15 cellular contexts compared by ENCODE assay signal in the genomic region with DNA sequence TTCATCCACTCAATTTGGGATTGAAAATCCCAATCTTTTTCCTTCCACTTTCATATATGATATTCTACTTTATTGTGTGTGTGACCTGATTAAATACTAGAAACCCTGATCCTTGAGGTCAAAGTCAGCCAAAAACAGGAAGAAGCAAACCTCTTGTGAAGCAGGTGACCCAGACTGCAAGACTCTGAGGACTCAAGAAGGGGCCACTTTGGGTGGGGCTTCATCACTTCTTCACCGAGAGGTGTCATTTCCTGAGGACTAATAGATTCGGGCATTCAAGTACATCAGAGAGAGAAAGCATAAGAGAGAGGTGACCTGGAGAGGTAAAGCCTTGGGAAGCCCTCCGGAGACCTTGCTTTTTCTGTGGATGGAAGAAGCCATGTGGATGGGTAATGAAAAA.
DNase-seq lines count a peak whose midpoint lies in the region; ATAC-seq and TF ChIP-seq lines count a peak whose summit lies in the region.
"Had no signal": no experiment of that assay in that cellular context is flagged by ENCODE, and none has a peak within 500 bp of the region (broad histone marks: within the 10 kb centered on the region; RNA-seq: fewer than 3 reads in every experiment).

No MANE protein-coding gene starts in this region.

- no peaks in the 10 kb centered on the region for H3K27me3 ChIP-seq in CD8-positive, alpha-beta T cell (ENCODE audit: insufficient read depth, low read length)
- H3K27me3 ChIP-seq in effector memory CD4-positive, alpha-beta T cell (replicated peaks; ENCODE audit: control insufficient read depth, insufficient read depth, low read length, poor library complexity, severe bottlenecking), result no peaks in the 10 kb centered on the region
- H3K27me3 ChIP-seq: BE2C had no signal

- DNase-seq in CD8-positive, alpha-beta T cell, result peak in 5 of 7 experiments; percentile 6 to 37 (median 17)
- DNase-seq in GM12865 (ENCODE audit: low read depth), result peak; percentile 8
- DNase-seq in immature natural killer cell, result peak; percentile 88 to 89 (median 88)
- peak; percentile 3 for DNase-seq in stimulated activated CD8-positive, alpha-beta memory T cell treated with anti-CD3 and anti-CD28 coated beads, Interleukin-12 subunit alpha, Interleukin-12 subunit beta, amount 100 ng/mL, for 4 hours (ENCODE audit: low read depth)
- DNase-seq in effector memory CD4-positive, alpha-beta T cell, result no peak
- DNase-seq in SHP77 treated with DMSO at 0.1 percent for 48 hours (lab: John Stamatoyannopoulos, UW), result no peak
- DNase-seq: BE2C, Caco-2, DMS53, GF-D8, IMR-90 had no signal

- no peak overlapping the region for H3K4me3 Mint-ChIP-seq in CD8-positive, alpha-beta T cell
- peak overlapping the region; percentile 68 to 76 (median 73) for H3K4me3 Mint-ChIP-seq in immature natural killer cell
- H3K4me3 Mint-ChIP-seq: CD4-positive, alpha-beta memory T cell had no signal

- intact Hi-C loops in CD8-positive, alpha-beta T cell (cut with DNase I, micrococcal nuclease), result no loop called here

- H3K9me3 ChIP-seq in CD8-positive, alpha-beta T cell (ENCODE audit: low read length), result no peaks in the 10 kb centered on the region
- no peaks in the 10 kb centered on the region for H3K9me3 ChIP-seq in effector memory CD4-positive, alpha-beta T cell (ENCODE audit: control insufficient read depth, low read length)
- H3K9me3 ChIP-seq: BE2C, Caco-2 had no signal

- peaks cover 5% of the 10 kb centered on the region for H3K9me3 Mint-ChIP-seq in CD8-positive, alpha-beta T cell
- no peaks in the 10 kb centered on the region for H3K9me3 Mint-ChIP-seq in immature natural killer cell

- H3K36me3 Mint-ChIP-seq in CD8-positive, alpha-beta T cell, result no peaks in the 10 kb centered on the region
- H3K36me3 Mint-ChIP-seq in immature natural killer cell, result peaks cover 3 to 12% (median 12%) of the 10 kb centered on the region in 3 donors
- H3K36me3 Mint-ChIP-seq: CD4-positive, alpha-beta memory T cell had no signal

- CTCF ChIA-PET in CD8-positive, alpha-beta T cell (lab: Charles Lee), result no interaction called here

- peak; percentile 42 for ATAC-seq in CD8-positive, alpha-beta T cell
- no peak for ATAC-seq in HG02870 (IDR thresholded peaks at IDR 0.05; ENCODE audit: unreplicated experiment)
- ATAC-seq: HCT116 had no signal

- H3K27ac ChIP-seq in CD8-positive, alpha-beta T cell (ENCODE audit: low read depth, low read length), result no peak overlapping the region
- H3K27ac ChIP-seq in effector memory CD4-positive, alpha-beta T cell (ENCODE audit: insufficient read depth, low read length, poor library complexity, severe bottlenecking), result no peak overlapping the region
- H3K27ac ChIP-seq: C4-2B had no signal

- H3K4me1 ChIP-seq in CD8-positive, alpha-beta T cell (ENCODE audit: insufficient read depth, low read length), result no peaks in the 10 kb centered on the region
- H3K4me1 ChIP-seq in effector memory CD4-positive, alpha-beta T cell (ENCODE audit: control insufficient read depth, insufficient read depth, low read length, poor library complexity, severe bottlenecking), result no peaks in the 10 kb centered on the region
- H3K4me1 ChIP-seq: Caco-2 had no signal

- peak overlapping the region; percentile 29 for H3K27ac Mint-ChIP-seq in CD8-positive, alpha-beta T cell
- peak overlapping the region; percentile 91 to 98 (median 98) for H3K27ac Mint-ChIP-seq in immature natural killer cell

- H3K4me3 ChIP-seq in CD8-positive, alpha-beta T cell (ENCODE audit: low read depth, low read length), result no peak overlapping the region
- no peak overlapping the region for H3K4me3 ChIP-seq in GM12865 (ENCODE audit: low read depth, low read length)
- no peak overlapping the region for H3K4me3 ChIP-seq in effector memory CD4-positive, alpha-beta T cell (ENCODE audit: insufficient read depth, low read depth, low read length, poor library complexity, severe bottlenecking)

- no peaks in the 10 kb centered on the region for H3K27me3 Mint-ChIP-seq in CD8-positive, alpha-beta T cell (ENCODE audit: low read depth)
- peaks cover 3 to 14% (median 6%) of the 10 kb centered on the region in 3 donors for H3K27me3 Mint-ChIP-seq in immature natural killer cell (ENCODE audit: low read depth in 3 of 3)

- no peaks in the 10 kb centered on the region for H3K36me3 ChIP-seq in CD8-positive, alpha-beta T cell (ENCODE audit: insufficient read depth, low read length)
- H3K36me3 ChIP-seq in effector memory CD4-positive, alpha-beta T cell (ENCODE audit: control insufficient read depth, insufficient read depth, low read length), result no peaks in the 10 kb centered on the region
- H3K36me3 ChIP-seq: BE2C had no signal

- no peak for TF ChIP-seq CTCF in CD8-positive, alpha-beta T cell (IDR thresholded peaks at IDR 0.05)
- TF ChIP-seq CTCF in GM12865 (IDR thresholded peaks at IDR 0.05; ENCODE audit: insufficient read depth, low read depth, low read length, missing control alignments), result no peak

- no peaks in the 10 kb centered on the region for H3K4me1 Mint-ChIP-seq in CD8-positive, alpha-beta T cell (ENCODE audit: low read depth)
- peaks cover 85 to 95% of the 10 kb centered on the region in 2 donors for H3K4me1 Mint-ChIP-seq in immature natural killer cell
- H3K4me1 Mint-ChIP-seq: CD4-positive, alpha-beta memory T cell had no signal

- POLR2A ChIA-PET in CD8-positive, alpha-beta T cell (lab: Charles Lee), result no interaction called here

Comparison
In these comparisons a context has a peak if more than half of its experiments do, and no peak if none do; other contexts are left out.
1. DNase-seq: peak in CD8-positive, alpha-beta T cell (5 of 7), GM12865 (single experiment), immature natural killer cell (3 of 3) and stimulated activated CD8-positive, alpha-beta memory T cell treated with anti-CD3 and anti-CD28 coated beads, Interleukin-12 subunit alpha, Interleukin-12 subunit beta, amount 100 ng/mL, for 4 hours (single experiment); none in effector memory CD4-positive, alpha-beta T cell (0 of 3) and SHP77 treated with DMSO at 0.1 percent for 48 hours (single experiment).